In the genomic region with DNA sequence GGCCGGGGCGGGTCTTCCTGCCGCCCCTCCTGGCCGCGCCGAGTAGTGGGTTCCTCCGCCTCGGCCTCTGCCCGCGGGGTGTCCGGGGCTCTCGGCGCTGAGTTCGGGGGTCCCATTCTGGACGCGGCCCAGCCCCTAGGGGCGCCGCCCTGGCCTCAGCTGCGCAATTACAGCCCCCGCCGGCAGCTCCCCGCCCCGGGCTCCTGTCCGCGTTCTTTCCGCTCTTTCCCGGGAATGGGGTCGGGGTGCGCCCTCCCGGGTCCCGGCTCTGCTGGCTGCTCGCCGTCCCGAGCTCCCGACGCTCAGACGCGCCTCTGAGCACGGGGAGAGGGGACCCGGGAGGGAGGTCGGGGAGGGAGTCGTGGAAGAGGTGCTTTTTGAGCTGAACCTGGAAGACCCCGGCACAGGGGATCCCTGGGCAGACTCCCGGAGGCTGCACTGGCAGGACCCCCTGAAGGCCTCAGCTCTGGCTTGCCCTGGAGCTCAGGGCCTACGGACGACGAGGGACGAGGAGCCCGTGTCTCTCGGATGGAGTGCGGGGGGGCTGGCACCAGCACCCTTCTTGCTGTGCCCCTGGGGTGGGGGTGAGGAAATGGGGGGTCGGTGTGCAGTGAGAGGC, we compare ENCODE assay signal across 8 cellular contexts. TPM values are rescaled to one million over a fixed set of nuclear protein-coding genes. Genes with fewer than 3 reads are reported as not detected.
DNase-seq lines count a peak whose midpoint lies in the region; TF ChIP-seq lines count a peak whose summit lies in the region.

No MANE protein-coding gene starts in this region.

- intact Hi-C loops in PC-9 (cut with micrococcal nuclease; ENCODE audit: unreplicated experiment) = loop anchor here (2.0 to 5.0 kb wide), 2 partner anchors 36 to 208 kb away; partner anchors contain the start of genes PIDD1 and RPLP2

- no TSS peak for BruUV-seq in PC-9 (replicated peaks; lab: Mats Ljungman, UMichigan)

- peaks cover 20% of the 10 kb centered on the region for H3K4me1 ChIP-seq in PC-9 (replicated peaks; ENCODE audit: insufficient read depth)

- peak overlapping the region; percentile 78 for H3K4me3 ChIP-seq in PC-9
- peak overlapping the region; percentile 95 for H3K4me3 ChIP-seq in fibroblast of the aortic adventitia (ENCODE audit: low read depth, low read length)
- peak overlapping the region; percentile 96 for H3K4me3 ChIP-seq in skeletal muscle cell (ENCODE audit: low read depth, low read length)

- H3K27me3 ChIP-seq in PC-9 (ENCODE audit: insufficient read depth, low read depth) = no peaks in the 10 kb centered on the region

- peak; percentile 68 for DNase-seq in activated CD8-positive, alpha-beta memory T cell treated with anti-CD3 and anti-CD28 coated beads, Interleukin-2, amount 50 U/mL, for 48 hours
- no peak for DNase-seq in activated CD8-positive, alpha-beta memory T cell treated with anti-CD3 and anti-CD28 coated beads for 24 hours
- DNase-seq in PC-9 (no peak), fibroblast of the aortic adventitia (ENCODE audit: low read depth) (no peak), skeletal muscle cell (ENCODE audit: low read depth) (no peak), mesenteric fat pad (ENCODE audit: low spot score) (no peak), AG08396 (ENCODE audit: low spot score) (no peak), mucosa of gallbladder (ENCODE audit: low spot score) (no peak)

- H3K36me3 ChIP-seq in PC-9 (ENCODE audit: low read depth) = no peaks in the 10 kb centered on the region

- H2AFZ ChIP-seq in PC-9 = no peak overlapping the region

- peaks cover 20% of the 10 kb centered on the region for H3K79me2 ChIP-seq in PC-9 (ENCODE audit: low read depth)

- TF ChIP-seq CTCF in PC-9 (conservative IDR thresholded peaks at IDR 0.05) (no peak), fibroblast of the aortic adventitia (IDR thresholded peaks at IDR 0.05; ENCODE audit: insufficient read depth, low read length) (no peak)

- POLR2A ChIA-PET in PC-9 (lab: Charles Lee; ENCODE audit: unreplicated experiment) = interaction anchor here (0.6 to 1.4 kb wide), 2 partner anchors 8 kb away, joined by 5 read pairs; no protein-coding TSS in a partner anchor

- peak overlapping the region; percentile 83 for H3K4me2 ChIP-seq in PC-9

- H3K9me2 ChIP-seq in PC-9 (ENCODE audit: insufficient read depth) = no peaks in the 10 kb centered on the region

- H4K20me1 ChIP-seq in PC-9 (ENCODE audit: insufficient read depth) = peaks cover 18% of the 10 kb centered on the region

- CTCF ChIA-PET in PC-9 (lab: Charles Lee) = interaction anchor here (0.6 to 1.3 kb wide), 3 partner anchors 8 to 66 kb away, joined by 3 read pairs; partner anchors contain the start of gene GATD1

- peaks cover 16% of the 10 kb centered on the region; the same call in 1 of the 2 replicates for H3F3A ChIP-seq in PC-9 (ENCODE audit: insufficient read depth, low read depth)

- no peak overlapping the region for H3K27ac ChIP-seq in PC-9

- H3K9me3 ChIP-seq in PC-9 (ENCODE audit: insufficient read depth, low read depth) = no peaks in the 10 kb centered on the region

RNA-seq across cellular contexts. Expression of gene TSPAN4, which starts 0.5 kb away (rescaled TPM):
- total RNA-seq in PC-9 (2021) = 30.4 and 43.6 TPM in 2 replicates
- 164 and 252 TPM in 2 replicates for total RNA-seq in fibroblast of the aortic adventitia (ENCODE audit: low replicate concordance)
- 120 TPM for total RNA-seq in mesenteric fat pad
- 34.6 TPM for total RNA-seq in mucosa of gallbladder

RNA-seq across cellular contexts. Expression of gene POLR2L, which starts 0.9 kb away (rescaled TPM):
- total RNA-seq in PC-9 (2021) (87.4 and 99.7 TPM in 2 replicates), fibroblast of the aortic adventitia (ENCODE audit: low replicate concordance) (61.7 and 135 TPM in 2 replicates), mesenteric fat pad (203 TPM), mucosa of gallbladder (108 TPM)

RNA-seq across cellular contexts. Expression of gene CD151, which starts 10.4 kb away (rescaled TPM):
- total RNA-seq in PC-9 (2021) (184 and 199 TPM in 2 replicates), fibroblast of the aortic adventitia (ENCODE audit: low replicate concordance) (159 and 311 TPM in 2 replicates), mesenteric fat pad (776 TPM), mucosa of gallbladder (442 TPM)

RNA-seq across cellular contexts. Expression of gene CRACR2B, which starts 15.5 kb away (rescaled TPM):
- total RNA-seq in PC-9 (2021) = 17.5 and 21.2 TPM in 2 replicates
- 1.3 and 1.8 TPM in 2 replicates for total RNA-seq in fibroblast of the aortic adventitia (ENCODE audit: low replicate concordance)
- 6.8 TPM for total RNA-seq in mesenteric fat pad
- total RNA-seq in mucosa of gallbladder = 40.5 TPM

RNA-seq across cellular contexts. Expression of gene PNPLA2, which starts 24.5 kb away (rescaled TPM):
- 137 and 142 TPM in 2 replicates for total RNA-seq in PC-9 (2021)
- total RNA-seq in fibroblast of the aortic adventitia (ENCODE audit: low replicate concordance) = 20.0 and 27.7 TPM in 2 replicates
- 1,877 TPM for total RNA-seq in mesenteric fat pad
- total RNA-seq in mucosa of gallbladder = 159 TPM
